ENCODE assay signal across 21 cellular contexts in the genomic region with DNA sequence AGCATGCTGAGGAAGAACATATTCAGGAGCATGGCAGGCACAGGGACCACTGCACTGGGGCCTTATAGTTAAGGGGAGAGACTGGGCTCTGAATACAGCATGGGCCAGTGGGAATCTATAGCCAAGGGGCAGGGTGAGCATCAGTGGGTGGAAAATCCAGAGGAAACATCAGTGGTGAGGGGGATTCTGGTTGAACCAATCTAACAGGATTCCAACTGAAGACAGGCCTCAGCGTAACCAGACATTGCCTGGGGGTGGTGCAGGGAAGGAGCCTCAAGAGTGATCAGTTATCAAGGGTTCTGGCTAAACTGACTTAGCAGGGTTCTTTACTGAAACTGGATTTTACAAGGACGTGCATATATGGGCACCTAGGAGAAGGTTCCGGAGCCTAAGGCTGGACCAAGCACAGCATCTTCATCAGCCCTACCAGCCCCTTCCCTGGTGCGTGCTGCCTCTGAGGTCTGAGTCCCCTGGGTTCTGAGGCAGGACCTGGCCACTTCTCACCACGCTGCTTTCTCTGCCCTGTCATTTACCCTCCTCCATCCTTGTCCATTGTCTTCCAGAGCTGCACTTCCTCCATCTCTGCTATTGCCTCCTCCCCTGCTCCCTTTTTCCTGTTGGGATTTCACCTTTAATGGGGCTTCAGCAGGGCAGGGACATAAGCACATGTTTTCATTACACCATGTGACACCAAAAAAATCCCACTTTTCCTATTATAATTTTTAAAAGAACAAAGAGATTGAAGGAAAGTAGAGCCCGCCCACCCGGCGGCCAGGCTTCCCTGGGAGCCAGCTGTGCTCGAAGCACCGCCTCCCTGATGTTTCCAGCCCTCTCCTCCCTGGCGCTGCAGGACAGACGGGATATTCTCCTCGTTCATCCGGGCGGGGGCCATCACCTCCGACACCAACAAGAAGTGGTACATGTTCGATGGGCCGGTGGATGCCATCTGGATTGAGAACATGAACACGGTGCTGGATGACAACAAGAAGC. TPM values are rescaled to one million over a fixed set of nuclear protein-coding genes. Genes with fewer than 3 reads are reported as not detected.
DNase-seq lines count a peak whose midpoint lies in the region; ATAC-seq and TF ChIP-seq lines count a peak whose summit lies in the region.
"Had no signal": no experiment of that assay in that cellular context is flagged by ENCODE, and none has a peak within 500 bp of the region (broad histone marks: within the 10 kb centered on the region; RNA-seq: fewer than 3 reads in every experiment).

No MANE protein-coding gene starts in this region.

- H3K27ac ChIP-seq in dorsolateral prefrontal cortex: peak overlapping the region; percentile 49 to 98 (median 91)
- peak overlapping the region; percentile 92 for H3K27ac ChIP-seq in layer of hippocampus (ENCODE audit: low read depth, low read length)
- H3K27ac ChIP-seq: cardiac muscle cell, left ventricle myocardium inferior, pancreas, WERI-Rb-1 had no signal

- intact Hi-C loops in dorsolateral prefrontal cortex (cut with DNase I): no loop called here

- H3K4me3 ChIP-seq in dorsolateral prefrontal cortex: peak overlapping the region in 9 of 59 donors; percentile 3 to 26 (median 10)
- H3K4me3 ChIP-seq: cardiac muscle cell, left ventricle myocardium inferior, pancreas had no signal

- TF ChIP-seq CTCF in dorsolateral prefrontal cortex (IDR thresholded peaks at IDR 0.05 in 54 of 56, conservative IDR thresholded peaks at IDR 0.05 in 2 of 56; ENCODE audit: low read depth in 1 of 56, partially characterized antibody in 56 of 56): peak in 3 of 56 donors; percentile 3 to 24 (median 5)

- peak; percentile 15 for DNase-seq in NCI-H69 (lab: John Stamatoyannopoulos, UW)
- peak in 8 of 10 donors; percentile 22 to 66 (median 54) for DNase-seq in dorsolateral prefrontal cortex
- DNase-seq in retina: peak; percentile 17
- DNase-seq in NCI-H774 (lab: John Stamatoyannopoulos, UW): no peak
- no peak for DNase-seq in activated gamma-delta T cell (lab: John Stamatoyannopoulos, UW)
- DNase-seq: activated CD4-positive, alpha-beta memory T cell treated with anti-CD3 and anti-CD28 coated beads for 36 hours; activated T-cell treated with anti-CD3 and anti-CD28 coated beads, Interleukin-2, amount 50 U/mL, for 4 hours; AML-193; endodermal cell; left ventricle myocardium inferior; NCI-H1092; NCI-H2081 treated with DMSO at 0.1 percent for 48 hours; NCI-H82; pancreas; PC-3; small intestine; stimulated activated CD4-positive, alpha-beta T cell treated with anti-CD3 and anti-CD28 coated beads, Interleukin-4, amount 100 ng/mL, for 24 hours; WERI-Rb-1 had no signal

- ATAC-seq in GM18505 (IDR thresholded peaks at IDR 0.05; ENCODE audit: unreplicated experiment): no peak
- ATAC-seq: activated T-cell treated with anti-CD3 and anti-CD28 coated beads, Interleukin-2, amount 50 U/mL, for 4 hours; pancreas; PC-3 had no signal

- TF ChIP-seq POLR2A in GM18505 (IDR thresholded peaks at IDR 0.05; ENCODE audit: borderline replicate concordance, extremely low read depth, insufficient read depth, insufficient read length): no peak

- H3K27me3 ChIP-seq in dorsolateral prefrontal cortex (no peaks in the 10 kb centered on the region), layer of hippocampus (ENCODE audit: control insufficient read depth, insufficient read depth, low read length) (no peaks in the 10 kb centered on the region)
- H3K27me3 ChIP-seq: cardiac muscle cell, pancreas had no signal

RNA-seq across cellular contexts. Expression of a gene that starts 41.6 kb away (rescaled TPM):
- total RNA-seq in dorsolateral prefrontal cortex: 100 to 1,000 TPM in 117 of 120 experiments, 10 to 100 TPM in 3; 79.2 to 188 (median 136) TPM

RNA-seq across cellular contexts. Expression of a gene that starts 42.3 kb away (rescaled TPM):
- total RNA-seq in dorsolateral prefrontal cortex: 10 to 100 TPM in 104 of 120 experiments, 1 to 10 TPM in 16; 5.3 to 27.0 (median 14.3) TPM

RNA-seq across cellular contexts. Expression of a gene that starts 52.1 kb away (rescaled TPM):
- total RNA-seq in dorsolateral prefrontal cortex: 10 to 100 TPM; 13.7 to 41.6 (median 24.9) TPM

Comparison
In these comparisons a context has a peak if more than half of its experiments do, and no peak if none do; other contexts are left out.
1. DNase-seq: peak in NCI-H69 (single experiment), dorsolateral prefrontal cortex (8 of 10) and retina (single experiment); none in NCI-H774 (single experiment) and activated gamma-delta T cell (single experiment).